Comparison of ENCODE assay signal across 1 cellular context in genomic region chr6:43865086-43865485, GRCh38.
A peak's percentile ranks its signal among the peaks of the same experiment; 100 is the strongest.
TF ChIP-seq lines count a peak whose summit lies in the region.

No MANE protein-coding gene starts in this region.

TF ChIP-seq in HEK293, 187 proteins besides CTCF, POLR2A, EP300 and RAD21 (continued from another document):
- peak; percentile 48; the same call in 1 of the 2 replicates for TF ChIP-seq EGR2 (tag by site-specific recombination; IDR thresholded peaks at IDR 0.05; ENCODE audit: low read depth)
- TF ChIP-seq ZNF112 (tag by site-specific recombination; IDR thresholded peaks at IDR 0.05): no peak
- no peak for TF ChIP-seq YY2 (tag by site-specific recombination; IDR thresholded peaks at IDR 0.05)
TF ChIP-seq in HEK293: peak in this region for 2.
